In genomic region chr2:150575861-150576260, GRCh38 we compare ENCODE assay signal across 26 cellular contexts.
DNase-seq lines count a peak whose midpoint lies in the region; ATAC-seq, FAIRE-seq and TF ChIP-seq lines count a peak whose summit lies in the region.
"Had no signal": no experiment of that assay in that cellular context is flagged by ENCODE, and none has a peak within 500 bp of the region (broad histone marks: within the 10 kb centered on the region; RNA-seq: fewer than 3 reads in every experiment).

No MANE protein-coding gene starts in this region.

- H4K5ac ChIP-seq in IMR-90 (ENCODE audit: low read depth, low read length) (peak overlapping the region; percentile 83), H1 (ENCODE audit: insufficient read length, low read depth, low read length) (no peak overlapping the region), mesendoderm (ENCODE audit: low read length) (no peak overlapping the region)

- no peak for TF ChIP-seq POLR2A in IMR-90 (IDR thresholded peaks at IDR 0.05; ENCODE audit: low read depth, low read length)
- TF ChIP-seq POLR2A in H1 (IDR thresholded peaks at IDR 0.05; ENCODE audit: control extremely low read depth in 1 of 2, low read depth in 2 of 2, low read length in 2 of 2): no peak

- POLR2A ChIA-PET in IMR-90 (lab: Charles Lee; ENCODE audit: unreplicated experiment): no interaction called here
- POLR2A ChIA-PET in H1 (lab: Charles Lee; ENCODE audit: partially characterized antibody): no interaction called here
- POLR2A ChIA-PET in activated CD4-positive, alpha-beta T cell treated with anti-CD3 and anti-CD28 coated beads for 36 hours (lab: Charles Lee): no interaction called here

- no peak for FAIRE-seq in H1 (lab: Jason Lieb, UNC)
- FAIRE-seq: A549, GM12891, H54 had no signal

- H3K27me3 ChIP-seq in DND-41 (ENCODE audit: insufficient read depth, low read length, poor library complexity): no peaks in the 10 kb centered on the region
- H3K27me3 ChIP-seq in IMR-90 (ENCODE audit: control insufficient read depth, insufficient read depth, low read length): no peaks in the 10 kb centered on the region
- H3K27me3 ChIP-seq in H1 (replicated peaks in 1 of 4; ENCODE audit: control insufficient read depth in 3 of 4, extremely low read depth in 1 of 4, insufficient read depth in 3 of 4, low read length in 3 of 4): no peaks in the 10 kb centered on the region
- H3K27me3 ChIP-seq in mesendoderm (ENCODE audit: insufficient read depth, low read length, poor library complexity): no peaks in the 10 kb centered on the region

- H3K4me2 ChIP-seq in DND-41 (ENCODE audit: insufficient read depth, low read length) (no peak overlapping the region), IMR-90 (ENCODE audit: low read depth, low read length) (no peak overlapping the region), H1 (ENCODE audit: insufficient read depth in 1 of 2, low read depth in 2 of 2, low read length in 2 of 2) (no peak overlapping the region), mesendoderm (ENCODE audit: low read length) (no peak overlapping the region)
- H3K4me2 ChIP-seq: A549, KMS-11, PC-9 had no signal

- no TSS peak for BruUV-seq in IMR-90 (replicated peaks; lab: Mats Ljungman, UMichigan)

- no peak for TF ChIP-seq EP300 in H1 (IDR thresholded peaks at IDR 0.05; ENCODE audit: borderline replicate concordance in 1 of 2, low read depth in 2 of 2, low read length in 2 of 2)

- H3K36me3 ChIP-seq in DND-41 (ENCODE audit: insufficient read depth, low read length) (0 out of 2 replicates have a peak, but pooled peaks cover 5% of the 10 kb centered on the region), IMR-90 (ENCODE audit: control insufficient read depth, insufficient read depth, low read length) (no peaks in the 10 kb centered on the region), H1 (ENCODE audit: control insufficient read depth in 2 of 4, insufficient read depth in 4 of 4, low read length in 3 of 4) (no peaks in the 10 kb centered on the region; a peak in 1 of 8 replicates), mesendoderm (ENCODE audit: control insufficient read depth, insufficient read depth, low read length) (no peaks in the 10 kb centered on the region)

- H4K8ac ChIP-seq in IMR-90 (ENCODE audit: low read depth in 2 of 2, low read length in 2 of 2) (peak overlapping the region; percentile 38 to 47; a peak in 3 of 4 replicates), H1 (ENCODE audit: extremely low read depth, insufficient read depth, low read length) (no peak overlapping the region), mesendoderm (ENCODE audit: low read depth, low read length) (no peak overlapping the region)

- H3K4me3 Mint-ChIP-seq in activated CD4-positive, alpha-beta T cell treated with anti-CD3 and anti-CD28 coated beads for 36 hours: no peak overlapping the region
- H3K4me3 Mint-ChIP-seq: CD4-positive, alpha-beta memory T cell; IgD-negative memory B cell; T-cell had no signal

- H3K27ac Mint-ChIP-seq in activated CD4-positive, alpha-beta T cell treated with anti-CD3 and anti-CD28 coated beads for 36 hours: no peak overlapping the region
- H3K27ac Mint-ChIP-seq: CD4-positive, alpha-beta memory T cell; IgD-negative memory B cell; T-cell had no signal

- peaks cover 14% of the 10 kb centered on the region for H3K9me3 Mint-ChIP-seq in activated CD4-positive, alpha-beta T cell treated with anti-CD3 and anti-CD28 coated beads for 36 hours (ENCODE audit: low read depth)

- H3K23me2 ChIP-seq in H1 (ENCODE audit: low read depth, low read length): no peaks in the 10 kb centered on the region

- H3K9ac ChIP-seq in DND-41 (ENCODE audit: low read depth, low read length) (no peak overlapping the region), IMR-90 (ENCODE audit: low read depth, low read length) (no peak overlapping the region), H1 (replicated peaks in 1 of 4; ENCODE audit: extremely low read depth in 1 of 4, low read depth in 3 of 4, low read length in 3 of 4) (no peak overlapping the region), mesendoderm (ENCODE audit: low read length) (no peak overlapping the region)
- H3K9ac ChIP-seq: KMS-11 had no signal

- CTCF ChIA-PET in IMR-90 (lab: Yijun Ruan, JAX): no interaction called here
- CTCF ChIA-PET in H1 (lab: Charles Lee; ENCODE audit: partially characterized antibody): interaction anchor here (0.9 kb wide), 1 partner anchor 16 kb away, joined by 3 read pairs; no protein-coding TSS in a partner anchor
- CTCF ChIA-PET in activated CD4-positive, alpha-beta T cell treated with anti-CD3 and anti-CD28 coated beads for 36 hours (lab: Charles Lee): no interaction called here

- H3K4me3 ChIP-seq in DND-41 (ENCODE audit: low read depth in 1 of 2, low read length in 2 of 2): no peak overlapping the region
- H3K4me3 ChIP-seq in IMR-90 (ENCODE audit: insufficient read depth, low read depth, low read length): no peak overlapping the region
- no peak overlapping the region for H3K4me3 ChIP-seq in H1 (ENCODE audit: extremely low read depth in 1 of 4, insufficient read depth in 2 of 4, low read depth in 3 of 4, low read length in 4 of 4)
- no peak overlapping the region for H3K4me3 ChIP-seq in mesendoderm (ENCODE audit: low read length)
- H3K4me3 ChIP-seq: A549, PC-9 had no signal

- ATAC-seq in DND-41 (ENCODE audit: insufficient read depth, low read depth) (no peak), IMR-90 (ENCODE audit: low read depth) (peak; percentile 50), HG03135 (IDR thresholded peaks at IDR 0.05; ENCODE audit: unreplicated experiment) (no peak)
- no peak for ATAC-seq in activated CD4-positive, alpha-beta T cell treated with anti-CD3 and anti-CD28 coated beads for 36 hours
- ATAC-seq: Right ventricle myocardium inferior, T-cell had no signal

- H3K4me1 Mint-ChIP-seq in activated CD4-positive, alpha-beta T cell treated with anti-CD3 and anti-CD28 coated beads for 36 hours: no peaks in the 10 kb centered on the region
- H3K4me1 Mint-ChIP-seq: CD4-positive, alpha-beta memory T cell; IgD-negative memory B cell; T-cell had no signal

- peak overlapping the region; percentile 54 for H3K23ac ChIP-seq in IMR-90 (ENCODE audit: low read depth, low read length)
- no peak overlapping the region for H3K23ac ChIP-seq in H1 (ENCODE audit: insufficient read length)
- no peak overlapping the region for H3K23ac ChIP-seq in mesendoderm (ENCODE audit: low read length)

- intact Hi-C loops in IMR-90 (cut with micrococcal nuclease): no loop called here
- intact Hi-C loops in activated CD4-positive, alpha-beta T cell treated with anti-CD3 and anti-CD28 coated beads for 36 hours (cut with DNase I, micrococcal nuclease): no loop called here

- H3K14ac ChIP-seq in IMR-90 (replicated peaks; ENCODE audit: low read depth, low read length): peak overlapping the region; percentile 11
- H3K14ac ChIP-seq in H1 (ENCODE audit: insufficient read length): no peak overlapping the region

- H3K4ac ChIP-seq in IMR-90 (ENCODE audit: low read depth, low read length) (peak overlapping the region; percentile 70), H1 (replicated peaks; ENCODE audit: insufficient read length, low read depth, low read length) (no peak overlapping the region), mesendoderm (ENCODE audit: low read depth, low read length) (no peak overlapping the region)

- peak overlapping the region; percentile 85 for H2BK15ac ChIP-seq in IMR-90 (ENCODE audit: low read depth, low read length)
- H2BK15ac ChIP-seq in H1 (ENCODE audit: low read length): no peak overlapping the region
- H2BK15ac ChIP-seq in mesendoderm (replicated peaks; ENCODE audit: low read depth): no peak overlapping the region

- in situ Hi-C loops in IMR-90 (cut with MboI; ENCODE audit: low sequenced_read_pairs): no loop called here

- H3K18ac ChIP-seq in IMR-90 (ENCODE audit: low read depth, low read length) (peak overlapping the region; percentile 80), H1 (ENCODE audit: extremely low read depth, low read length) (no peak overlapping the region), mesendoderm (ENCODE audit: low read length) (no peak overlapping the region)

- H4K20me1 ChIP-seq in DND-41 (ENCODE audit: insufficient read depth, low read length) (no peaks in the 10 kb centered on the region), IMR-90 (ENCODE audit: insufficient read depth, low read length) (no peaks in the 10 kb centered on the region), H1 (replicated peaks in 1 of 2; ENCODE audit: control insufficient read depth in 1 of 2, insufficient read depth in 2 of 2, low read length in 2 of 2) (no peaks in the 10 kb centered on the region)

- TF ChIP-seq CTCF in DND-41 (IDR thresholded peaks at IDR 0.05; ENCODE audit: borderline replicate concordance, extremely low read depth, low read length, poor library complexity, severe bottlenecking) (no peak), IMR-90 (conservative IDR thresholded peaks at IDR 0.05; ENCODE audit: low read depth, low read length) (no peak), H1 (IDR thresholded peaks at IDR 0.05; ENCODE audit: control extremely low read depth in 1 of 3, insufficient read depth in 1 of 3, low read depth in 1 of 3, low read length in 3 of 3) (no peak)

- no peaks in the 10 kb centered on the region for H3K27me3 Mint-ChIP-seq in activated CD4-positive, alpha-beta T cell treated with anti-CD3 and anti-CD28 coated beads for 36 hours
- H3K27me3 Mint-ChIP-seq: CD4-positive, alpha-beta memory T cell; IgD-negative memory B cell had no signal

- H2AFZ ChIP-seq in DND-41 (ENCODE audit: low read depth, low read length) (peak overlapping the region; percentile 19; the same call in 1 of the 2 replicates), IMR-90 (replicated peaks; ENCODE audit: low read length, poor library complexity) (peak overlapping the region; percentile 2), H1 (ENCODE audit: low read length) (0 out of 2 replicates have a peak overlapping the region, but pooled peaks have one; percentile 6)
- H2AFZ ChIP-seq: PC-9 had no signal

- 0 out of 2 replicates have a peak, but pooled peaks cover 6% of the 10 kb centered on the region for H3K9me1 ChIP-seq in IMR-90 (ENCODE audit: insufficient read depth, low read length)

- dilution Hi-C loops in IMR-90 (cut with HindIII; ENCODE audit: low sequenced_read_pairs, unreplicated experiment): no loop called here

- no peaks in the 10 kb centered on the region for H3K36me3 Mint-ChIP-seq in activated CD4-positive, alpha-beta T cell treated with anti-CD3 and anti-CD28 coated beads for 36 hours (ENCODE audit: low read depth)
- H3K36me3 Mint-ChIP-seq: CD4-positive, alpha-beta memory T cell; T-cell had no signal

- H3K56ac ChIP-seq in IMR-90 (ENCODE audit: extremely low read depth, insufficient read depth, low read length) (no peak overlapping the region), H1 (replicated peaks; ENCODE audit: insufficient read length, low read depth, low read length) (no peak overlapping the region), mesendoderm (ENCODE audit: low read length) (no peak overlapping the region)

- no peaks in the 10 kb centered on the region for H3K79me2 ChIP-seq in DND-41 (ENCODE audit: insufficient read depth, low read length)
- H3K79me2 ChIP-seq in H1 (ENCODE audit: control insufficient read depth in 1 of 2, insufficient read depth in 2 of 2, low read length in 2 of 2): no peaks in the 10 kb centered on the region
- H3K79me2 ChIP-seq in mesendoderm (ENCODE audit: control insufficient read depth, insufficient read depth, low read length): no peaks in the 10 kb centered on the region

- H2AK5ac ChIP-seq in IMR-90 (ENCODE audit: low read depth, low read length) (peak overlapping the region; percentile 90), H1 (ENCODE audit: low read depth, low read length) (no peak overlapping the region), mesendoderm (ENCODE audit: low read length) (no peak overlapping the region)

- TF ChIP-seq RAD21 in IMR-90 (IDR thresholded peaks at IDR 0.05; ENCODE audit: low read length) (no peak), H1 (IDR thresholded peaks at IDR 0.05 in 1 of 2, conservative IDR thresholded peaks at IDR 0.05 in 1 of 2; ENCODE audit: low read depth in 2 of 2, low read length in 2 of 2) (no peak)

- DNase-seq in DND-41 (no peak), IMR-90 (peak; percentile 54), H1 (ENCODE audit: low read depth in 1 of 2, low spot score in 2 of 2) (no peak), mesendoderm (peak; percentile 9)
- no peak for DNase-seq in activated CD4-positive, alpha-beta T cell treated with anti-CD3 and anti-CD28 coated beads for 36 hours
- DNase-seq in activated naive CD4-positive, alpha-beta T cell (lab: John Stamatoyannopoulos, UW): no peak
- no peak for DNase-seq in activated CD4-positive, alpha-beta T cell treated with anti-CD3 and anti-CD28 coated beads for 1 hour
- DNase-seq: C1 segment of cervical spinal cord; CD4-positive, alpha-beta memory T cell; COR-L47; DMS53; NCI-H1092; NCI-H1417 treated with DMSO at 0.1 percent for 48 hours; NCI-H1694 treated with DMSO at 0.1 percent for 48 hours; NCI-H446 treated with DMSO at 0.1 percent for 48 hours; NCI-H526; NCI-H82; PC-9; T-cell had no signal

- H3K27ac ChIP-seq in DND-41 (ENCODE audit: low read length): no peak overlapping the region
- H3K27ac ChIP-seq in IMR-90 (ENCODE audit: insufficient read depth, low read length): peak overlapping the region; percentile 45; the same call in 1 of the 2 replicates
- no peak overlapping the region for H3K27ac ChIP-seq in H1 (ENCODE audit: low read depth, low read length)
- no peak overlapping the region for H3K27ac ChIP-seq in mesendoderm (ENCODE audit: low read depth, low read length)
- H3K27ac ChIP-seq: KMS-11, PC-9 had no signal

- H3K4me1 ChIP-seq in DND-41 (ENCODE audit: insufficient read depth, low read length) (no peaks in the 10 kb centered on the region), IMR-90 (ENCODE audit: control insufficient read depth, insufficient read depth, low read length) (peaks cover 13% of the 10 kb centered on the region), H1 (replicated peaks in 1 of 4; ENCODE audit: control insufficient read depth in 3 of 4, insufficient read depth in 4 of 4, low read length in 3 of 4) (no peaks in the 10 kb centered on the region; a peak in 1 of 7 replicates), mesendoderm (ENCODE audit: control insufficient read depth, low read depth, low read length) (no peaks in the 10 kb centered on the region)

- peak overlapping the region; percentile 69 for H4K91ac ChIP-seq in IMR-90 (ENCODE audit: insufficient read depth, low read depth, low read length)
- no peak overlapping the region for H4K91ac ChIP-seq in H1 (replicated peaks; ENCODE audit: insufficient read length, low read length)

- H2AK9ac ChIP-seq in IMR-90 (replicated peaks; ENCODE audit: low read depth, low read length, poor library complexity): no peak overlapping the region

- H2BK5ac ChIP-seq in IMR-90 (ENCODE audit: low read depth, low read length, poor library complexity, severe bottlenecking): peak overlapping the region; percentile 7
- no peak overlapping the region for H2BK5ac ChIP-seq in H1 (ENCODE audit: low read depth, low read length)
- no peak overlapping the region for H2BK5ac ChIP-seq in mesendoderm (ENCODE audit: low read length)

- H3K9me3 ChIP-seq in DND-41 (ENCODE audit: insufficient read depth, low read length, severe bottlenecking) (peaks cover 29% of the 10 kb centered on the region), IMR-90 (ENCODE audit: control insufficient read depth, insufficient read depth, low read length) (peaks cover 7% of the 10 kb centered on the region), H1 (ENCODE audit: insufficient read depth in 2 of 2, low read depth in 1 of 2, low read length in 1 of 2) (peaks cover 20 to 22% of the 10 kb centered on the region in 2 experiments)

- H3K79me1 ChIP-seq in IMR-90 (ENCODE audit: low read depth in 1 of 2, low read length in 2 of 2) (peaks cover 5 to 12% of the 10 kb centered on the region in 2 experiments; a peak in 2 of 4 replicates), H1 (ENCODE audit: low read depth, low read length) (no peaks in the 10 kb centered on the region), mesendoderm (ENCODE audit: low read length) (no peaks in the 10 kb centered on the region)

- peak overlapping the region; percentile 88 for H2BK20ac ChIP-seq in IMR-90 (ENCODE audit: low read depth, low read length)
- H2BK20ac ChIP-seq in H1 (ENCODE audit: low read length): no peak overlapping the region

- peak overlapping the region; percentile 79 for H2BK120ac ChIP-seq in IMR-90 (ENCODE audit: low read depth, low read length)
- no peak overlapping the region for H2BK120ac ChIP-seq in H1 (replicated peaks; ENCODE audit: low read depth, low read length)
- H2BK120ac ChIP-seq in mesendoderm (ENCODE audit: low read depth, low read length): no peak overlapping the region

- H2BK12ac ChIP-seq in H1 (ENCODE audit: low read depth, low read length): no peak overlapping the region

- no CpG with 5 or more reads among the region's 1 CpG for WGBS in IMR-90 (ENCODE audit: extremely low coverage in 2 of 2, insufficient read length in 1 of 2), 2 experiments
- WGBS in H1 (ENCODE audit: extremely low coverage in 1 of 2, insufficient coverage in 1 of 2, insufficient read length in 1 of 2, insufficient replicate concordance in 2 of 2, low coverage in 1 of 2, low lambda C conversion rate in 2 of 2, missing lambda C conversion rate in 1 of 2), 2 experiments: 80% methylated on average over 1 of the region's 1 CpG; no CpG with 5 or more reads in 1 of the 2 experiments
- no CpG with 5 or more reads among the region's 1 CpG for WGBS in mesendoderm (ENCODE audit: extremely low coverage, insufficient coverage, low lambda C conversion rate)

Comparison
In these comparisons a context has a peak if more than half of its experiments do, and no peak if none do; other contexts are left out.
1. DNase-seq: peak in IMR-90 (single experiment) and mesendoderm (single experiment); none in DND-41 (single experiment), H1 (0 of 2), activated CD4-positive, alpha-beta T cell treated with anti-CD3 and anti-CD28 coated beads for 36 hours (single experiment), activated naive CD4-positive, alpha-beta T cell (0 of 4) and activated CD4-positive, alpha-beta T cell treated with anti-CD3 and anti-CD28 coated beads for 1 hour (single experiment).
2. H4K8ac ChIP-seq: peak in IMR-90 (2 of 2); none in H1 (single experiment) and mesendoderm (single experiment).
3. Peak in every context shown above with its lines, with median percentiles within 50 percentile points of each other: H2AFZ ChIP-seq.